ENCODE assay signal across 17 cellular contexts in genomic region chr19:29139227-29139626, GRCh38.
DNase-seq lines count a peak whose midpoint lies in the region; ATAC-seq and TF ChIP-seq lines count a peak whose summit lies in the region.
"Had no signal": no experiment of that assay in that cellular context is flagged by ENCODE, and none has a peak within 500 bp of the region (broad histone marks: within the 10 kb centered on the region; RNA-seq: fewer than 3 reads in every experiment).

No MANE protein-coding gene starts in this region.

- H3K9ac ChIP-seq in liver (ENCODE audit: low read depth in 1 of 2, low read length in 2 of 2), result no peak overlapping the region

- in situ Hi-C loops in Caki2 (cut with HindIII; ENCODE audit: low pct_unique_long_range_greater_than_20kb, low sequenced_read_pairs), result no loop called here

- H3K27ac ChIP-seq in liver (ENCODE audit: low read depth in 1 of 2, low read length in 2 of 2) (no peak overlapping the region), heart right ventricle (no peak overlapping the region)
- H3K27ac ChIP-seq: 22Rv1, SK-N-MC had no signal

- H3K9me3 ChIP-seq in liver (ENCODE audit: control insufficient read depth in 4 of 4, low read length in 3 of 4), result peaks cover 10 to 24% (median 20%) of the 10 kb centered on the region in 4 donors
- H3K9me3 ChIP-seq in heart right ventricle, result peaks cover 0 to 62% (median 27%) of the 10 kb centered on the region in 11 donors

- no peak for ATAC-seq in heart right ventricle

- TF ChIP-seq CTCF in liver (IDR thresholded peaks at IDR 0.05; ENCODE audit: low read depth, low read length, missing input control) (no peak), heart right ventricle (IDR thresholded peaks at IDR 0.05) (no peak)

- H3K4me1 ChIP-seq in liver (ENCODE audit: control insufficient read depth in 4 of 4, insufficient read depth in 4 of 4, low read length in 3 of 4), result no peaks in the 10 kb centered on the region
- no peaks in the 10 kb centered on the region for H3K4me1 ChIP-seq in heart right ventricle

- H3K4me3 ChIP-seq in liver (ENCODE audit: low read depth in 1 of 3, low read length in 3 of 3) (peak overlapping the region in 2 of 3 donors; percentile 7 to 16), heart right ventricle (no peak overlapping the region)
- H3K4me3 ChIP-seq: MG63, SK-N-MC had no signal

- no peak for TF ChIP-seq RAD21 in liver (IDR thresholded peaks at IDR 0.05)

- H3K27me3 ChIP-seq in liver (ENCODE audit: control insufficient read depth in 4 of 4, insufficient read depth in 4 of 4, low read length in 3 of 4) (no peaks in the 10 kb centered on the region), heart right ventricle (no peaks in the 10 kb centered on the region)
- H3K27me3 ChIP-seq: MG63 had no signal

- intact Hi-C loops in heart right ventricle (cut with DNase I), result no loop called here

- DNase-seq in DMS53 (lab: John Stamatoyannopoulos, UW) (peak; percentile 4), DMS53 treated with DMSO at 0.1 percent for 48 hours (lab: John Stamatoyannopoulos, UW; ENCODE audit: unreplicated experiment) (no peak), Caki2 (ENCODE audit: low read depth) (peak; percentile 14), OCI-M1 (lab: John Stamatoyannopoulos, UW) (peak; percentile 6), NCI-H345 treated with DMSO at 0.1 percent for 48 hours (lab: John Stamatoyannopoulos, UW; ENCODE audit: unreplicated experiment) (no peak), heart right ventricle (no peak)
- DNase-seq: ACHN, EL, GDM1, KBM-7, MG63, NCI-H2029, NCI-H69, SIG-M5 had no signal

- H3K36me3 ChIP-seq in liver (ENCODE audit: control insufficient read depth in 4 of 4, insufficient read depth in 3 of 4, low read depth in 1 of 4, low read length in 3 of 4), result no peaks in the 10 kb centered on the region
- no peaks in the 10 kb centered on the region for H3K36me3 ChIP-seq in heart right ventricle
- H3K36me3 ChIP-seq: MG63 had no signal

TF ChIP-seq in liver, 16 proteins besides CTCF, POLR2A, EP300 and RAD21:
- TF ChIP-seq, protein P1, sequence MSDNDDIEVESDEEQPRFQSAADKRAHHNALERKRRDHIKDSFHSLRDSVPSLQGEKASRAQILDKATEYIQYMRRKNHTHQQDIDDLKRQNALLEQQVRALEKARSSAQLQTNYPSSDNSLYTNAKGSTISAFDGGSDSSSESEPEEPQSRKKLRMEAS (IDR thresholded peaks at IDR 0.05), result no peak
- TF ChIP-seq EGR1 (IDR thresholded peaks at IDR 0.05; ENCODE audit: low read depth in 2 of 2), result no peak
- no peak for TF ChIP-seq SP1 (IDR thresholded peaks at IDR 0.05)
- TF ChIP-seq NR2F2 (IDR thresholded peaks at IDR 0.05), result no peak
- no peak for TF ChIP-seq GABPA (IDR thresholded peaks at IDR 0.05 in 1 of 2, conservative IDR thresholded peaks at IDR 0.05 in 1 of 2)
- TF ChIP-seq REST (IDR thresholded peaks at IDR 0.05), result no peak
- TF ChIP-seq, protein P2, sequence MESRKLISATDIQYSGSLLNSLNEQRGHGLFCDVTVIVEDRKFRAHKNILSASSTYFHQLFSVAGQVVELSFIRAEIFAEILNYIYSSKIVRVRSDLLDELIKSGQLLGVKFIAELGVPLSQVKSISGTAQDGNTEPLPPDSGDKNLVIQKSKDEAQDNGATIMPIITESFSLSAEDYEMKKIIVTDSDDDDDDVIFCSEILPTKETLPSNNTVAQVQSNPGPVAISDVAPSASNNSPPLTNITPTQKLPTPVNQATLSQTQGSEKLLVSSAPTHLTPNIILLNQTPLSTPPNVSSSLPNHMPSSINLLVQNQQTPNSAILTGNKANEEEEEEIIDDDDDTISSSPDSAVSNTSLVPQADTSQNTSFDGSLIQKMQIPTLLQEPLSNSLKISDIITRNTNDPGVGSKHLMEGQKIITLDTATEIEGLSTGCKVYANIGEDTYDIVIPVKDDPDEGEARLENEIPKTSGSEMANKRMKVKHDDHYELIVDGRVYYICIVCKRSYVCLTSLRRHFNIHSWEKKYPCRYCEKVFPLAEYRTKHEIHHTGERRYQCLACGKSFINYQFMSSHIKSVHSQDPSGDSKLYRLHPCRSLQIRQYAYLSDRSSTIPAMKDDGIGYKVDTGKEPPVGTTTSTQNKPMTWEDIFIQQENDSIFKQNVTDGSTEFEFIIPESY (IDR thresholded peaks at IDR 0.05), result no peak
- no peak for TF ChIP-seq HNF4G (IDR thresholded peaks at IDR 0.05)
- no peak for TF ChIP-seq ATF3 (IDR thresholded peaks at IDR 0.05)
- TF ChIP-seq FOXA2 (IDR thresholded peaks at IDR 0.05), result no peak
- no peak for TF ChIP-seq TAF1 (conservative IDR thresholded peaks at IDR 0.05)
- no peak for TF ChIP-seq RXRA (IDR thresholded peaks at IDR 0.05)
- TF ChIP-seq HNF4A (conservative IDR thresholded peaks at IDR 0.05), result no peak
- no peak for TF ChIP-seq FOXA1 (IDR thresholded peaks at IDR 0.05)
- no peak for TF ChIP-seq JUND (IDR thresholded peaks at IDR 0.05)

Comparison
In these comparisons a context has a peak if more than half of its experiments do, and no peak if none do; other contexts are left out.
1. DNase-seq: peak in DMS53 (single experiment), Caki2 (single experiment) and OCI-M1 (single experiment); none in DMS53 treated with DMSO at 0.1 percent for 48 hours (single experiment), NCI-H345 treated with DMSO at 0.1 percent for 48 hours (single experiment) and heart right ventricle (0 of 2).
2. H3K4me3 ChIP-seq: peak in liver (2 of 3); none in heart right ventricle (0 of 10).